ENCODE assay signal across 14 cellular contexts in genomic region chr1:1038694-1039093, GRCh38. TPM values are rescaled to one million over a fixed set of nuclear protein-coding genes. Genes with fewer than 3 reads are reported as not detected.
DNase-seq lines count a peak whose midpoint lies in the region; ATAC-seq and TF ChIP-seq lines count a peak whose summit lies in the region.
"Had no signal": no experiment of that assay in that cellular context is flagged by ENCODE, and none has a peak within 500 bp of the region (broad histone marks: within the 10 kb centered on the region; RNA-seq: fewer than 3 reads in every experiment).

No MANE protein-coding gene starts in this region.

- peaks cover 16% of the 10 kb centered on the region for H3K4me1 Mint-ChIP-seq in activated T-cell treated with anti-CD3 and anti-CD28 coated beads, Interleukin-2, amount 50 U/mL, for 4 hours (ENCODE audit: low read depth)

- no peaks in the 10 kb centered on the region for H3K36me3 Mint-ChIP-seq in activated T-cell treated with anti-CD3 and anti-CD28 coated beads, Interleukin-2, amount 50 U/mL, for 4 hours (ENCODE audit: insufficient read depth)

- WGBS in gastroesophageal sphincter (ENCODE audit: low coverage in 1 of 2), 2 donors = 60 to 88% methylated on average over 2 to 5 of the region's 6 CpGs

- H3K4me3 Mint-ChIP-seq in activated T-cell treated with anti-CD3 and anti-CD28 coated beads, Interleukin-2, amount 50 U/mL, for 4 hours = peak overlapping the region; percentile 12

- H3K9me3 Mint-ChIP-seq in activated T-cell treated with anti-CD3 and anti-CD28 coated beads, Interleukin-2, amount 50 U/mL, for 4 hours = no peaks in the 10 kb centered on the region

- peaks cover 3 to 34% (median 18%) of the 10 kb centered on the region in 3 donors for H3K4me1 ChIP-seq in gastroesophageal sphincter

- ATAC-seq in activated T-cell treated with anti-CD3 and anti-CD28 coated beads, Interleukin-2, amount 50 U/mL, for 4 hours = no peak
- peak; percentile 42 for ATAC-seq in HG02938 (IDR thresholded peaks at IDR 0.05; ENCODE audit: unreplicated experiment)
- no peak for ATAC-seq in gastroesophageal sphincter

- no peak overlapping the region for H3K4me3 ChIP-seq in gastroesophageal sphincter
- H3K4me3 ChIP-seq: skin epidermis had no signal

- no peak for DNase-seq in activated T-cell treated with anti-CD3 and anti-CD28 coated beads, Interleukin-2, amount 50 U/mL, for 4 hours
- DNase-seq in activated T-cell treated with anti-CD3 and anti-CD28 coated beads for 4 hours (no peak), SKM-1 treated with dmso at 0.1 percent for 144 hours (lab: John Stamatoyannopoulos, UW; ENCODE audit: unreplicated experiment) (peak; percentile 61), retina (peak; percentile 24), T-helper 1 cell (no peak)
- DNase-seq in activated CD4-positive, alpha-beta T cell treated with anti-CD3 and anti-CD28 coated beads, Interleukin-2, amount 50 U/mL, for 48 hours = no peak
- DNase-seq: activated T-cell treated with anti-CD3 and anti-CD28 coated beads, Interleukin-2, amount 50 U/mL, for 1 hour; GDM1; NCI-H2081 treated with DMSO at 0.1 percent for 48 hours had no signal

- TF ChIP-seq POLR2A in gastroesophageal sphincter (IDR thresholded peaks at IDR 0.05) = no peak

- H3K9me3 ChIP-seq in gastroesophageal sphincter = no peaks in the 10 kb centered on the region

- H3K27ac ChIP-seq in gastroesophageal sphincter = no peak overlapping the region
- H3K27ac ChIP-seq: skin epidermis had no signal

- no peak for TF ChIP-seq CTCF in gastroesophageal sphincter (IDR thresholded peaks at IDR 0.05)

- H3K27me3 ChIP-seq in gastroesophageal sphincter = peaks cover 19% of the 10 kb centered on the region

- H3K36me3 ChIP-seq in gastroesophageal sphincter = peaks cover 0 to 28% of the 10 kb centered on the region in 2 donors

- no peak for TF ChIP-seq EP300 in gastroesophageal sphincter (IDR thresholded peaks at IDR 0.05)

- peaks cover 28% of the 10 kb centered on the region for H3K27me3 Mint-ChIP-seq in activated T-cell treated with anti-CD3 and anti-CD28 coated beads, Interleukin-2, amount 50 U/mL, for 4 hours (ENCODE audit: low read depth)

RNA-seq across cellular contexts. Expression of gene AGRN, which starts 18.8 kb away (rescaled TPM):
- 10 to 100 TPM; 12.0 to 18.0 (median 15.2) TPM for total RNA-seq in activated T-cell treated with anti-CD3 and anti-CD28 coated beads, Interleukin-2, amount 50 U/mL, for 4 hours
- 10 to 100 TPM; 18.0 to 33.6 (median 23.5) TPM for total RNA-seq in gastroesophageal sphincter

RNA-seq across cellular contexts. Expression of gene ISG15, which starts 25.4 kb away (rescaled TPM):
- total RNA-seq in activated T-cell treated with anti-CD3 and anti-CD28 coated beads, Interleukin-2, amount 50 U/mL, for 4 hours = 10 to 100 TPM; 22.3 to 23.7 (median 22.9) TPM
- 10 to 100 TPM; 26.9 to 56.2 (median 45.9) TPM for total RNA-seq in gastroesophageal sphincter

RNA-seq across cellular contexts. Expression of gene RNF223, which starts 35.4 kb away (rescaled TPM):
- total RNA-seq in activated T-cell treated with anti-CD3 and anti-CD28 coated beads, Interleukin-2, amount 50 U/mL, for 4 hours = under 1 TPM in 1 of 3 donors, not detected in 2; 0.16 TPM
- total RNA-seq in gastroesophageal sphincter = 1 to 10 TPM in 1 of 4 donors, not detected in 3; 1.1 TPM
- total RNA-seq: SK-MEL-5 had no signal

RNA-seq across cellular contexts. Expression of gene HES4, which starts 38.8 kb away (rescaled TPM):
- 1 to 10 TPM; 1.3 to 3.0 (median 2.7) TPM for total RNA-seq in activated T-cell treated with anti-CD3 and anti-CD28 coated beads, Interleukin-2, amount 50 U/mL, for 4 hours
- total RNA-seq in gastroesophageal sphincter = 10 to 100 TPM; 33.6 to 77.6 (median 48.4) TPM

RNA-seq across cellular contexts. Expression of gene PERM1, which starts 56.8 kb away (rescaled TPM):
- total RNA-seq in activated T-cell treated with anti-CD3 and anti-CD28 coated beads, Interleukin-2, amount 50 U/mL, for 4 hours = not detected
- total RNA-seq in gastroesophageal sphincter = 1 to 10 TPM in 2 of 4 donors, under 1 TPM in 1, not detected in 1; 0.39 to 1.9 (median 1.4) TPM
- total RNA-seq: dermis microvascular lymphatic vessel endothelial cell had no signal

Comparison
In these comparisons a context has a peak if more than half of its experiments do, and no peak if none do; other contexts are left out.
1. DNase-seq: peak in SKM-1 treated with dmso at 0.1 percent for 144 hours (single experiment) and retina (single experiment); none in activated T-cell treated with anti-CD3 and anti-CD28 coated beads, Interleukin-2, amount 50 U/mL, for 4 hours (single experiment), activated T-cell treated with anti-CD3 and anti-CD28 coated beads for 4 hours (single experiment), T-helper 1 cell (0 of 5) and activated CD4-positive, alpha-beta T cell treated with anti-CD3 and anti-CD28 coated beads, Interleukin-2, amount 50 U/mL, for 48 hours (0 of 2).